2 cellular contexts compared by ENCODE assay signal in genomic region chr11:65585396-65586246, GRCh38.
A peak's percentile ranks its signal among the peaks of the same experiment; 100 is the strongest.
TF ChIP-seq lines count a peak whose summit lies in the region.

No MANE protein-coding gene starts in this region.

TF ChIP-seq in HEK293, 187 proteins besides CTCF, POLR2A, EP300 and RAD21:
- TF ChIP-seq KLF8 (tag by site-specific recombination; IDR thresholded peaks at IDR 0.05) (no peak), ZBTB6 (tag by site-specific recombination; IDR thresholded peaks at IDR 0.05) (no peak), OVOL3 (tag by site-specific recombination; IDR thresholded peaks at IDR 0.05) (no peak), PRDM10 (tag by site-specific recombination; IDR thresholded peaks at IDR 0.05) (peak; percentile 14; the same call in 1 of the 2 replicates), ZNF677 (tag by site-specific recombination; IDR thresholded peaks at IDR 0.05) (no peak), ZNF610 (tag by site-specific recombination; IDR thresholded peaks at IDR 0.05; ENCODE audit: borderline replicate concordance) (no peak), SETDB1 (IDR thresholded peaks at IDR 0.05; ENCODE audit: insufficient read length, low read length) (no peak), ZNF521 (tag by site-specific recombination; IDR thresholded peaks at IDR 0.05) (no peak), HOXC10 (CRISPR knock-in tag; IDR thresholded peaks at IDR 0.05) (no peak), GLIS1 (tag by site-specific recombination; IDR thresholded peaks at IDR 0.05) (no peak), ZIC2 (tag by site-specific recombination; IDR thresholded peaks at IDR 0.05) (peak; percentile 73), ZFP69B (tag by site-specific recombination; IDR thresholded peaks at IDR 0.05) (no peak), ZNF830 (tag by site-specific recombination; IDR thresholded peaks at IDR 0.05; ENCODE audit: low read depth) (no peak), ZNF292 (tag by site-specific recombination; IDR thresholded peaks at IDR 0.05; ENCODE audit: borderline replicate concordance, low read depth) (no peak)

TF ChIP-seq in GM12878, 131 proteins besides CTCF, POLR2A, EP300 and RAD21:
- TF ChIP-seq MAX (IDR thresholded peaks at IDR 0.05; ENCODE audit: low read depth, low read length) (no peak), POU2F2 (IDR thresholded peaks at IDR 0.05; ENCODE audit: borderline replicate concordance, low read depth, low read length) (no peak), ZNF207 (IDR thresholded peaks at IDR 0.05; ENCODE audit: borderline replicate concordance) (no peak), FOS (IDR thresholded peaks at IDR 0.05; ENCODE audit: borderline replicate concordance, extremely low read depth, insufficient read length) (no peak), SMAD1 (IDR thresholded peaks at IDR 0.05; ENCODE audit: low read depth, partially characterized antibody) (no peak), SREBF1 (IDR thresholded peaks at IDR 0.05; ENCODE audit: low read length) (no peak), ZSCAN29 (IDR thresholded peaks at IDR 0.05) (no peak)
TF ChIP-seq in GM12878: peak in this region for 0.
